ENCODE assay signal across 17 cellular contexts in genomic region chr19:34261335-34262109, GRCh38. TPM values are rescaled to one million over a fixed set of nuclear protein-coding genes. Genes with fewer than 3 reads are reported as not detected.
DNase-seq lines count a peak whose midpoint lies in the region; FAIRE-seq and TF ChIP-seq lines count a peak whose summit lies in the region.
"Had no signal": no experiment of that assay in that cellular context is flagged by ENCODE, and none has a peak within 500 bp of the region (broad histone marks: within the 10 kb centered on the region; RNA-seq: fewer than 3 reads in every experiment).

No MANE protein-coding gene starts in this region.

- peaks cover 44 to 75% (median 62%) of the 10 kb centered on the region in 4 donors for H3K4me1 Mint-ChIP-seq in CD4-positive, alpha-beta memory T cell
- peaks cover 63% of the 10 kb centered on the region for H3K4me1 Mint-ChIP-seq in HFFc6 (ENCODE audit: low read depth)
- H3K4me1 Mint-ChIP-seq in astrocyte (ENCODE audit: low read depth, unreplicated experiment), result peaks cover 18% of the 10 kb centered on the region
- H3K4me1 Mint-ChIP-seq in nephron progenitor cell, result peaks cover 57% of the 10 kb centered on the region

- H3K27me3 ChIP-seq in CD4-positive, alpha-beta memory T cell (ENCODE audit: insufficient read depth, low read length), result no peaks in the 10 kb centered on the region
- H3K27me3 ChIP-seq in astrocyte (ENCODE audit: insufficient read depth, low read length), result no peaks in the 10 kb centered on the region

- no peaks in the 10 kb centered on the region for H3K36me3 ChIP-seq in CD4-positive, alpha-beta memory T cell (ENCODE audit: insufficient read depth, low read length)
- peaks cover 3% of the 10 kb centered on the region for H3K36me3 ChIP-seq in astrocyte (ENCODE audit: insufficient read depth, low read length)

- H3K9ac ChIP-seq in astrocyte (ENCODE audit: low read length), result peak overlapping the region; percentile 17

- H3K4me1 ChIP-seq in CD4-positive, alpha-beta memory T cell (ENCODE audit: insufficient read depth, low read length), result peaks cover 53% of the 10 kb centered on the region
- peaks cover 22% of the 10 kb centered on the region for H3K4me1 ChIP-seq in astrocyte (ENCODE audit: insufficient read depth, low read length)

- H4K20me1 ChIP-seq in astrocyte (ENCODE audit: insufficient read depth, low read length), result peaks cover 3% of the 10 kb centered on the region

- peak overlapping the region; percentile 80 for H3K4me2 ChIP-seq in astrocyte (ENCODE audit: low read length)

- peaks cover 86% of the 10 kb centered on the region for H3K79me2 ChIP-seq in astrocyte (ENCODE audit: insufficient read depth, low read length)

- no peaks in the 10 kb centered on the region for H3K9me3 ChIP-seq in CD4-positive, alpha-beta memory T cell (ENCODE audit: control insufficient read depth in 1 of 2, low read length in 2 of 2)
- H3K9me3 ChIP-seq in astrocyte (ENCODE audit: insufficient read depth, low read depth, low read length), result no peaks in the 10 kb centered on the region

- TF ChIP-seq CTCF in HFFc6 (IDR thresholded peaks at IDR 0.05) (no peak), astrocyte (IDR thresholded peaks at IDR 0.05; ENCODE audit: insufficient read depth, low read depth, low read length) (no peak), nephron progenitor cell (IDR thresholded peaks at IDR 0.05) (no peak)

- POLR2A ChIA-PET in CD4-positive, alpha-beta memory T cell (lab: Charles Lee; ENCODE audit: partially characterized antibody), result interaction anchor here (1.2 to 1.9 kb wide), 4 partner anchors 8 to 88 kb away, joined by 3 to 14 read pairs (median 5); no protein-coding TSS in a partner anchor

- no peaks in the 10 kb centered on the region for H3K27me3 Mint-ChIP-seq in CD4-positive, alpha-beta memory T cell
- H3K27me3 Mint-ChIP-seq in HFFc6 (ENCODE audit: insufficient read depth) (no peaks in the 10 kb centered on the region; the same call in 1 of the 2 replicates), astrocyte (ENCODE audit: low read depth, unreplicated experiment) (no peaks in the 10 kb centered on the region), nephron progenitor cell (ENCODE audit: low read depth, poor library complexity) (no peaks in the 10 kb centered on the region)

- DNase-seq in CD4-positive, alpha-beta memory T cell, result no peak
- no peak for DNase-seq in HFFc6
- DNase-seq in astrocyte (ENCODE audit: low read depth), result no peak
- DNase-seq in nephron progenitor cell, result no peak
- no peak for DNase-seq in OCI-M2 (lab: John Stamatoyannopoulos, UW; ENCODE audit: unreplicated experiment)
- no peak for DNase-seq in 8988T
- no peak for DNase-seq in amniotic stem cell (lab: John Stamatoyannopoulos, UW)
- DNase-seq: activated CD4-positive, alpha-beta T cell treated with anti-CD3 and anti-CD28 coated beads, Interleukin-2, amount 50 U/mL, for 4 hours; effector CD8-positive, alpha-beta T cell; foreskin melanocyte; GF-D8; GOT3; immature natural killer cell; NCI-H2081 treated with DMSO at 0.1 percent for 48 hours; stimulated activated CD4-positive, alpha-beta T cell treated with anti-CD3 and anti-CD28 coated beads, Interleukin-2, amount 100 ng/mL, for 48 hours had no signal

- intact Hi-C loops in CD4-positive, alpha-beta memory T cell (cut with micrococcal nuclease), result no loop called here

- peak overlapping the region in 2 of 8 donors; percentile 25 to 50 for H3K4me3 Mint-ChIP-seq in CD4-positive, alpha-beta memory T cell
- peak overlapping the region; percentile 74 for H3K4me3 Mint-ChIP-seq in HFFc6
- no peak overlapping the region for H3K4me3 Mint-ChIP-seq in astrocyte (ENCODE audit: unreplicated experiment)
- no peak overlapping the region for H3K4me3 Mint-ChIP-seq in nephron progenitor cell
- H3K4me3 Mint-ChIP-seq: immature natural killer cell had no signal

- H3K4me3 ChIP-seq in CD4-positive, alpha-beta memory T cell (ENCODE audit: low read length in 2 of 2), result no peak overlapping the region
- H3K4me3 ChIP-seq in astrocyte (ENCODE audit: insufficient read depth, low read depth, low read length), result no peak overlapping the region

- peak overlapping the region; percentile 43 to 90 (median 58) for H3K27ac Mint-ChIP-seq in CD4-positive, alpha-beta memory T cell
- peak overlapping the region; percentile 29 for H3K27ac Mint-ChIP-seq in HFFc6
- no peak overlapping the region for H3K27ac Mint-ChIP-seq in astrocyte (ENCODE audit: unreplicated experiment)
- H3K27ac Mint-ChIP-seq in nephron progenitor cell, result peak overlapping the region; percentile 77

- no peaks in the 10 kb centered on the region for H3K9me3 Mint-ChIP-seq in CD4-positive, alpha-beta memory T cell
- no peaks in the 10 kb centered on the region for H3K9me3 Mint-ChIP-seq in HFFc6
- no peaks in the 10 kb centered on the region for H3K9me3 Mint-ChIP-seq in astrocyte (ENCODE audit: unreplicated experiment)
- H3K9me3 Mint-ChIP-seq in nephron progenitor cell, result no peaks in the 10 kb centered on the region
- H3K9me3 Mint-ChIP-seq: immature natural killer cell had no signal

- CTCF ChIA-PET in CD4-positive, alpha-beta memory T cell (lab: Charles Lee; ENCODE audit: partially characterized antibody), result interaction anchor here (0.6 to 1.9 kb wide), 4 partner anchors 10 to 85 kb away, joined by 3 to 8 read pairs (median 4); no protein-coding TSS in a partner anchor

- peaks cover 11% of the 10 kb centered on the region in 2 donors for H3K36me3 Mint-ChIP-seq in CD4-positive, alpha-beta memory T cell
- H3K36me3 Mint-ChIP-seq in HFFc6 (ENCODE audit: low read depth), result peaks cover 18% of the 10 kb centered on the region
- H3K36me3 Mint-ChIP-seq in astrocyte (ENCODE audit: low read depth, unreplicated experiment), result peaks cover 6% of the 10 kb centered on the region
- H3K36me3 Mint-ChIP-seq in nephron progenitor cell (ENCODE audit: low read depth), result peaks cover 26% of the 10 kb centered on the region

- H2AFZ ChIP-seq in astrocyte (ENCODE audit: low read depth, low read length), result no peak overlapping the region

- FAIRE-seq in astrocyte (lab: Jason Lieb, UNC), result no peak
- FAIRE-seq: GM18507 had no signal

- H3K27ac ChIP-seq in CD4-positive, alpha-beta memory T cell (ENCODE audit: low read depth, low read length), result no peak overlapping the region
- H3K27ac ChIP-seq in astrocyte (ENCODE audit: low read depth, low read length), result peak overlapping the region; percentile 55
- H3K27ac ChIP-seq: C4-2B had no signal

RNA-seq across cellular contexts. Expression of gene GARRE1, which starts 7.2 kb away (rescaled TPM):
- total RNA-seq in CD4-positive, alpha-beta memory T cell, result 10 to 100 TPM; 46.3 to 48.2 TPM
- 1 to 10 TPM; 3.5 to 7.5 TPM for polyA plus RNA-seq in CD4-positive, alpha-beta memory T cell
- 10 to 100 TPM; 16.2 to 26.0 (median 22.7) TPM for total RNA-seq in HFFc6 (2021; fragmentation: NEBNext Ultra II Directional; extraction: Animal tissue kit (Norgen Biotek cat#: 25700))
- 20.1 and 23.8 TPM in 2 replicates for total RNA-seq in astrocyte
